ENCODE assay signal across 8 cellular contexts in genomic region chr18:9613550-9614400, GRCh38. TPM values are rescaled to one million over a fixed set of nuclear protein-coding genes. Genes with fewer than 3 reads are reported as not detected.
DNase-seq lines count a peak whose midpoint lies in the region; ATAC-seq and TF ChIP-seq lines count a peak whose summit lies in the region.

No MANE protein-coding gene starts in this region.

- WGBS in stomach, 5 donors = 0 to 1% (median 1%) methylated on average over 37 to 62 of the region's 78 CpGs

- DNase-seq in AG20443 (ENCODE audit: low spot score) (peak; percentile 64), NT2/D1 (ENCODE audit: low read depth, low spot score) (no peak), fibroblast of lung (ENCODE audit: low read depth in 2 of 2) (peak; percentile 41 to 58), stomach (peak; percentile 57)
- DNase-seq in activated T-helper 1 cell treated with anti-CD3 and anti-CD28 coated beads, Interleukin-2, amount 50 U/mL, for 16 hours (ENCODE audit: low read depth in 1 of 2, low spot score in 1 of 2) = peak; percentile 7 to 22
- DNase-seq in naive thymus-derived CD4-positive, alpha-beta T cell = peak in 8 of 9 donors; percentile 15 to 60 (median 24)

- peaks cover 20% of the 10 kb centered on the region for H3K36me3 ChIP-seq in NT2/D1 (ENCODE audit: insufficient read depth, insufficient read length, low read length)
- H3K36me3 ChIP-seq in fibroblast of lung (ENCODE audit: control insufficient read depth, insufficient read depth, low read length) = peaks cover 3% of the 10 kb centered on the region
- no peaks in the 10 kb centered on the region for H3K36me3 ChIP-seq in naive thymus-derived CD4-positive, alpha-beta T cell (ENCODE audit: control insufficient read depth in 2 of 3, insufficient read depth in 3 of 3, low read length in 3 of 3)
- H3K36me3 ChIP-seq in stomach = peaks cover 0 to 12% (median 7%) of the 10 kb centered on the region in 4 donors

- no peak overlapping the region for H2AFZ ChIP-seq in fibroblast of lung (ENCODE audit: low read length)

- peaks cover 53% of the 10 kb centered on the region for H3K79me2 ChIP-seq in fibroblast of lung (ENCODE audit: control insufficient read depth, insufficient read depth, low read length)

- POLR2A ChIA-PET in naive thymus-derived CD4-positive, alpha-beta T cell (lab: Charles Lee) = interaction anchor here (0.7 kb wide), 1 partner anchor 914 kb away, joined by 3 read pairs; no protein-coding TSS in a partner anchor

- CTCF ChIA-PET in naive thymus-derived CD4-positive, alpha-beta T cell (lab: Charles Lee) = no interaction called here

- ATAC-seq in GM18907 (IDR thresholded peaks at IDR 0.05; ENCODE audit: unreplicated experiment) (peak; percentile 34), HG03108 (IDR thresholded peaks at IDR 0.05; ENCODE audit: unreplicated experiment) (peak; percentile 23)
- peak; percentile 34 for ATAC-seq in naive thymus-derived CD4-positive, alpha-beta T cell

- peak overlapping the region; percentile 71 to 96 (median 89) for H3K27ac Mint-ChIP-seq in naive thymus-derived CD4-positive, alpha-beta T cell

- H3K27ac ChIP-seq in fibroblast of lung (ENCODE audit: insufficient read depth, low read length) = peak overlapping the region; percentile 94
- H3K27ac ChIP-seq in naive thymus-derived CD4-positive, alpha-beta T cell (ENCODE audit: low read depth, low read length) = peak overlapping the region; percentile 65
- peak overlapping the region; percentile 93 to 99 (median 96) for H3K27ac ChIP-seq in stomach

- H3K9me3 ChIP-seq in NT2/D1 (ENCODE audit: insufficient read depth, low read length) (no peaks in the 10 kb centered on the region), fibroblast of lung (ENCODE audit: control insufficient read depth, insufficient read depth, low read depth, low read length) (no peaks in the 10 kb centered on the region), stomach (no peaks in the 10 kb centered on the region)
- H3K9me3 ChIP-seq in naive thymus-derived CD4-positive, alpha-beta T cell (ENCODE audit: control insufficient read depth in 2 of 3, low read length in 3 of 3) = no peaks in the 10 kb centered on the region

- TF ChIP-seq EP300 in stomach (IDR thresholded peaks at IDR 0.05) = no peak

- peaks cover 3 to 11% (median 8%) of the 10 kb centered on the region in 5 donors for H3K36me3 Mint-ChIP-seq in naive thymus-derived CD4-positive, alpha-beta T cell

- peaks cover 2% of the 10 kb centered on the region for H4K20me1 ChIP-seq in fibroblast of lung (ENCODE audit: control insufficient read depth, extremely low read depth, insufficient read depth, low read length)

- H3K4me1 ChIP-seq in NT2/D1 (ENCODE audit: insufficient read depth, insufficient read length) (no peaks in the 10 kb centered on the region), fibroblast of lung (ENCODE audit: control insufficient read depth, extremely low read depth, insufficient read depth, low read length) (peaks cover 10% of the 10 kb centered on the region), stomach (peaks cover 20 to 63% (median 48%) of the 10 kb centered on the region in 4 donors)
- peaks cover 12 to 17% of the 10 kb centered on the region in 2 donors for H3K4me1 ChIP-seq in naive thymus-derived CD4-positive, alpha-beta T cell (ENCODE audit: control insufficient read depth in 2 of 2, insufficient read depth in 2 of 2, low read length in 2 of 2)

- H3K4me3 ChIP-seq in NT2/D1 (ENCODE audit: insufficient read length, low read depth) (peak overlapping the region; percentile 81), fibroblast of lung (replicated peaks in 1 of 4; ENCODE audit: control extremely low read depth in 1 of 4, insufficient read depth in 1 of 4, low read depth in 3 of 4, low read length in 4 of 4) (peak overlapping the region; percentile 67 to 91 (median 76)), stomach (peak overlapping the region; percentile 63 to 86 (median 74))
- peak overlapping the region; percentile 65 for H3K4me3 ChIP-seq in naive thymus-derived CD4-positive, alpha-beta T cell (ENCODE audit: low read length)

- no peak for TF ChIP-seq POLR2A in stomach (IDR thresholded peaks at IDR 0.05)

- H3K27me3 Mint-ChIP-seq in naive thymus-derived CD4-positive, alpha-beta T cell = peaks cover 0 to 3% (median 0%) of the 10 kb centered on the region in 5 donors

- TF ChIP-seq CTCF in fibroblast of lung (conservative IDR thresholded peaks at IDR 0.05 in 1 of 2, IDR thresholded peaks at IDR 0.05 in 1 of 2; ENCODE audit: low read depth in 1 of 2, low read length in 2 of 2) (no peak), stomach (IDR thresholded peaks at IDR 0.05) (no peak)

- peak overlapping the region; percentile 88 to 99 (median 96) for H3K4me3 Mint-ChIP-seq in naive thymus-derived CD4-positive, alpha-beta T cell

- peaks cover 0 to 2% (median 0%) of the 10 kb centered on the region in 11 donors for H3K9me3 Mint-ChIP-seq in naive thymus-derived CD4-positive, alpha-beta T cell

- intact Hi-C loops in naive thymus-derived CD4-positive, alpha-beta T cell (cut with micrococcal nuclease) = loop anchor here (1.0 to 10.0 kb wide), 16 partner anchors 59 to 1009 kb away; partner anchors contain the start of genes ANKRD12 (in 2 of the 2), MTCL1 (in 2 of the 2), RAB12 (in 2 of the 2) and RALBP1 (in 2 of the 2)
- intact Hi-C loops in stomach (cut with DNase I; ENCODE audit: low total_unique reads) = no loop called here

- H3K4me2 ChIP-seq in fibroblast of lung (ENCODE audit: extremely low read depth, insufficient read depth, low read length) = peak overlapping the region; percentile 25

- H3K4me1 Mint-ChIP-seq in naive thymus-derived CD4-positive, alpha-beta T cell = peaks cover 34 to 50% (median 38%) of the 10 kb centered on the region in 7 donors

- peak overlapping the region; percentile 88 for H3K9ac ChIP-seq in NT2/D1 (ENCODE audit: insufficient read length, low read depth)
- H3K9ac ChIP-seq in fibroblast of lung (ENCODE audit: insufficient read depth, low read length) = peak overlapping the region; percentile 91

- H3K27me3 ChIP-seq in NT2/D1 (ENCODE audit: insufficient read depth, insufficient read length) (no peaks in the 10 kb centered on the region), fibroblast of lung (ENCODE audit: control insufficient read depth, insufficient read depth, low read length) (no peaks in the 10 kb centered on the region), stomach (no peaks in the 10 kb centered on the region)
- H3K27me3 ChIP-seq in naive thymus-derived CD4-positive, alpha-beta T cell (ENCODE audit: control insufficient read depth in 2 of 2, insufficient read depth in 2 of 2, low read length in 2 of 2) = no peaks in the 10 kb centered on the region

RNA-seq across cellular contexts. Expression of gene PPP4R1, which starts 0.6 kb away (rescaled TPM):
- 90.9 and 108 TPM in 2 replicates for total RNA-seq in fibroblast of lung
- polyA plus RNA-seq in fibroblast of lung = 83.5 and 92.6 TPM in 2 replicates
- polyA plus RNA-seq in fibroblast of lung (2012) = 57.9 and 59.3 TPM in 2 replicates
- 90.4 and 187 TPM in 2 replicates for polyA minus RNA-seq in fibroblast of lung (ENCODE audit: low replicate concordance)
- 10 to 100 TPM; 33.0 to 54.6 (median 38.2) TPM for total RNA-seq in naive thymus-derived CD4-positive, alpha-beta T cell
- 1 to 10 TPM; 5.5 to 6.4 TPM for polyA plus RNA-seq in naive thymus-derived CD4-positive, alpha-beta T cell
- 100 to 1,000 TPM in 3 of 5 donors, 10 to 100 TPM in 2; 32.1 to 372 (median 133) TPM for total RNA-seq in stomach
- 10 to 100 TPM; 25.9 to 40.8 (median 28.9) TPM for polyA plus RNA-seq in stomach
